In genomic region chr19:18879579-18880373, GRCh38 we compare ENCODE assay signal across 8 cellular contexts. TPM values are rescaled to one million over a fixed set of nuclear protein-coding genes. Genes with fewer than 3 reads are reported as not detected.
DNase-seq lines count a peak whose midpoint lies in the region; ATAC-seq and TF ChIP-seq lines count a peak whose summit lies in the region.

No MANE protein-coding gene starts in this region.

- peaks cover 6% of the 10 kb centered on the region; the same call in 1 of the 2 replicates for H3K4me1 Mint-ChIP-seq in HFFc6 (ENCODE audit: low read depth)

- peaks cover 7% of the 10 kb centered on the region for H3K27me3 Mint-ChIP-seq in HFFc6 (ENCODE audit: insufficient read depth)

- H3K4me3 Mint-ChIP-seq in HFFc6: no peak overlapping the region

- H3K36me3 Mint-ChIP-seq in HFFc6 (ENCODE audit: low read depth): peaks cover 25% of the 10 kb centered on the region

- H3K27ac Mint-ChIP-seq in HFFc6: no peak overlapping the region

- ATAC-seq in left lobe of liver (peak; percentile 27), HG03469 (IDR thresholded peaks at IDR 0.05; ENCODE audit: unreplicated experiment) (no peak)

- H3K9me3 Mint-ChIP-seq in HFFc6: peaks cover 8% of the 10 kb centered on the region; the same call in 1 of the 2 replicates

- no peak for TF ChIP-seq CTCF in HFFc6 (IDR thresholded peaks at IDR 0.05)

- peak; percentile 71 for DNase-seq in D341Med (ENCODE audit: low spot score)
- peak; percentile 22 for DNase-seq in HFFc6
- peak; percentile 29 for DNase-seq in UCSD-AML1 (lab: John Stamatoyannopoulos, UW; ENCODE audit: unreplicated experiment)
- no peak for DNase-seq in left lobe of liver (ENCODE audit: low spot score)
- no peak for DNase-seq in cerebellum (ENCODE audit: low spot score)
- DNase-seq in HuH-7.5 (ENCODE audit: low spot score): no peak
- no peak for DNase-seq in NCI-H524 (lab: John Stamatoyannopoulos, UW)

RNA-seq across cellular contexts. Expression of gene CERS1, which starts 16.2 kb away (rescaled TPM):
- 1 to 10 TPM in 5 of 6 experiments, under 1 TPM in 1; 0.96 to 2.1 (median 1.3) TPM for total RNA-seq in HFFc6 (2021; fragmentation: NEBNext Ultra II Directional; extraction: Animal tissue kit (Norgen Biotek cat#: 25700))
- 0.08 TPM for total RNA-seq in left lobe of liver
- 19.1 TPM for total RNA-seq in cerebellum

RNA-seq across cellular contexts. Expression of gene COPE, which starts 39.4 kb away (rescaled TPM):
- 100 to 1,000 TPM; 268 to 315 (median 286) TPM for total RNA-seq in HFFc6 (2021; fragmentation: NEBNext Ultra II Directional; extraction: Animal tissue kit (Norgen Biotek cat#: 25700))
- total RNA-seq in left lobe of liver: 113 TPM
- 58.3 TPM for total RNA-seq in cerebellum

RNA-seq across cellular contexts. Expression of gene DDX49, which starts 39.7 kb away (rescaled TPM):
- total RNA-seq in HFFc6 (2021; fragmentation: NEBNext Ultra II Directional; extraction: Animal tissue kit (Norgen Biotek cat#: 25700)): 10 to 100 TPM; 37.8 to 57.4 (median 44.0) TPM
- 18.9 TPM for total RNA-seq in left lobe of liver
- total RNA-seq in cerebellum: 32.2 TPM

RNA-seq across cellular contexts. Expression of gene UPF1, which starts 48.0 kb away (rescaled TPM):
- total RNA-seq in HFFc6 (2021; fragmentation: NEBNext Ultra II Directional; extraction: Animal tissue kit (Norgen Biotek cat#: 25700)): 10 to 100 TPM; 46.3 to 54.7 (median 51.4) TPM
- 43.5 TPM for total RNA-seq in left lobe of liver
- 43.4 TPM for total RNA-seq in cerebellum

Comparison
In these comparisons a context has a peak if more than half of its experiments do, and no peak if none do; other contexts are left out.
1. DNase-seq: peak in D341Med (single experiment), HFFc6 (single experiment) and UCSD-AML1 (single experiment); none in left lobe of liver (single experiment), cerebellum (single experiment), HuH-7.5 (single experiment) and NCI-H524 (0 of 2).